Comparison of ENCODE assay signal across 8 cellular contexts in genomic region chr17:29219378-29220047, GRCh38. TPM values are rescaled to one million over a fixed set of nuclear protein-coding genes. Genes with fewer than 3 reads are reported as not detected.
DNase-seq lines count a peak whose midpoint lies in the region; ATAC-seq and TF ChIP-seq lines count a peak whose summit lies in the region.

No MANE protein-coding gene starts in this region.

- H3K4me2 ChIP-seq in osteoblast (ENCODE audit: insufficient read depth, low read length) = peak overlapping the region; percentile 37

- DNase-seq in Kasumi-1 (lab: John Stamatoyannopoulos, UW) = peak; percentile 90 to 94
- DNase-seq in SHP77 treated with DMSO at 0.1 percent for 48 hours (lab: John Stamatoyannopoulos, UW) = peak; percentile 33
- peak; percentile 45 for DNase-seq in activated T-helper 9 cell treated with anti-CD3 and anti-CD28 coated beads, Interleukin-2, amount 50 U/mL, for 16 hours (ENCODE audit: low read depth)
- peak in 1 of 2 donors; percentile 39 for DNase-seq in foreskin keratinocyte
- DNase-seq in osteoblast (ENCODE audit: insufficient read length, low spot score, missing footprints) = peak; percentile 94
- peak; percentile 91 for DNase-seq in testis

- H3K27me3 ChIP-seq in foreskin keratinocyte (no peaks in the 10 kb centered on the region), osteoblast (ENCODE audit: insufficient read depth, low read length) (no peaks in the 10 kb centered on the region), testis (no peaks in the 10 kb centered on the region)

- WGBS in testis, 2 donors = 7 to 9% methylated on average over 14 of the region's 14 CpGs

- H3K4me1 ChIP-seq in foreskin keratinocyte (peaks cover 24% of the 10 kb centered on the region), osteoblast (ENCODE audit: insufficient read depth, low read length) (peaks cover 3% of the 10 kb centered on the region), testis (peaks cover 5% of the 10 kb centered on the region)

- TF ChIP-seq CTCF in GM12801 (IDR thresholded peaks at IDR 0.05; ENCODE audit: extremely low read depth, insufficient read length) (peak; percentile 87), foreskin keratinocyte (conservative IDR thresholded peaks at IDR 0.05) (peak; percentile 89), osteoblast (IDR thresholded peaks at IDR 0.05; ENCODE audit: extremely low read depth, low read depth, low read length) (peak; percentile 100), testis (IDR thresholded peaks at IDR 0.05) (peak; percentile 94 to 98 (median 94))

- no peaks in the 10 kb centered on the region for H3K79me2 ChIP-seq in osteoblast (ENCODE audit: insufficient read depth, low read length)

- H2AFZ ChIP-seq in osteoblast (ENCODE audit: low read length) = peak overlapping the region; percentile 52

- H3K27ac ChIP-seq in foreskin keratinocyte (no peak overlapping the region), osteoblast (ENCODE audit: low read depth, low read length) (no peak overlapping the region), testis (no peak overlapping the region)

- no peaks in the 10 kb centered on the region for H4K20me1 ChIP-seq in osteoblast (ENCODE audit: insufficient read depth, low read length)

- ATAC-seq in foreskin keratinocyte = peak; percentile 58
- no peak for ATAC-seq in GM21526 (IDR thresholded peaks at IDR 0.05; ENCODE audit: low FRiP score, unreplicated experiment)

- H3K9me3 ChIP-seq in osteoblast (ENCODE audit: low read depth, low read length) (no peaks in the 10 kb centered on the region), testis (no peaks in the 10 kb centered on the region)

- H3K4me3 ChIP-seq in osteoblast (ENCODE audit: insufficient read depth, low read length) (no peak overlapping the region), testis (no peak overlapping the region)

- no peak for TF ChIP-seq POLR2A in testis (IDR thresholded peaks at IDR 0.05)

- intact Hi-C loops in testis (cut with DNase I; ENCODE audit: low total_unique reads) = no loop called here

- H3K36me3 ChIP-seq in osteoblast (ENCODE audit: insufficient read depth, low read length) (no peaks in the 10 kb centered on the region), testis (ENCODE audit: low read depth, missing control alignments) (no peaks in the 10 kb centered on the region)

RNA-seq across cellular contexts. Expression of gene CRYBA1, which starts 27.1 kb away (rescaled TPM):
- total RNA-seq in foreskin keratinocyte (not detected in 2 replicates), osteoblast (not detected in 2 replicates), testis (not detected)
- polyA plus RNA-seq in foreskin keratinocyte (not detected in 2 replicates), testis (ENCODE audit: insufficient read depth, low read depth, low replicate concordance) (not detected)

RNA-seq across cellular contexts. Expression of gene MYO18A, which starts 39.3 kb away (rescaled TPM):
- total RNA-seq in foreskin keratinocyte (56.2 and 67.4 TPM in 2 replicates), osteoblast (28.6 and 39.8 TPM in 2 replicates), testis (100 to 1,000 TPM in 1 of 2 donors, 10 to 100 TPM in 1; 91.1 to 154 TPM)
- polyA plus RNA-seq in foreskin keratinocyte (43.6 and 47.5 TPM in 2 replicates), testis (ENCODE audit: insufficient read depth, low read depth, low replicate concordance) (89.1 TPM)
